1 cellular context compared by ENCODE assay signal in genomic region chr12:57771873-57772428, GRCh38.
TF ChIP-seq lines count a peak whose summit lies in the region.

Gene METTL1 (minus strand): TSS chr12:57772105. CDS start chr12:57772083, 22 bp downstream.

TF ChIP-seq in H1, 55 proteins besides CTCF, POLR2A, EP300 and RAD21:
- TF ChIP-seq RNF2 (IDR thresholded peaks at IDR 0.05; ENCODE audit: borderline replicate concordance, low read depth, low read length, missing control alignments, poor library complexity, severe bottlenecking) (no peak), TAF7 (optimal IDR thresholded peaks at IDR 0.05; ENCODE audit: borderline replicate concordance, low read depth, low read length) (peak; percentile 98), ATF2 (IDR thresholded peaks at IDR 0.05; ENCODE audit: low read length) (peak; percentile 98), KDM5A (IDR thresholded peaks at IDR 0.05; ENCODE audit: low read length) (peak; percentile 88), SIN3A (conservative IDR thresholded peaks at IDR 0.05 in 1 of 2, IDR thresholded peaks at IDR 0.05 in 1 of 2; ENCODE audit: low read depth in 1 of 2, low read length in 2 of 2) (peak; percentile 93 to 98; a peak in 3 of 4 replicates), PHF8 (conservative IDR thresholded peaks at IDR 0.05; ENCODE audit: low read depth, low read length) (peak; percentile 100), CHD1 (IDR thresholded peaks at IDR 0.05; ENCODE audit: low read depth, low read length) (no peak), TAF1 (IDR thresholded peaks at IDR 0.05; ENCODE audit: low read depth, low read length) (peak; percentile 99), MAX (IDR thresholded peaks at IDR 0.05) (peak; percentile 100), ASH2L (IDR thresholded peaks at IDR 0.05; ENCODE audit: low read length) (peak; percentile 76), EGR1 (IDR thresholded peaks at IDR 0.05; ENCODE audit: borderline replicate concordance, low read depth, low read length) (no peak; the same call in 1 of the 2 replicates), MAFK (IDR thresholded peaks at IDR 0.05; ENCODE audit: low read depth, low read length) (no peak), CHD2 (IDR thresholded peaks at IDR 0.05; ENCODE audit: low read length) (peak; percentile 50; the same call in 1 of the 2 replicates), FOSL1 (IDR thresholded peaks at IDR 0.05; ENCODE audit: insufficient read depth, low read depth, low read length) (no peak), SIRT6 (IDR thresholded peaks at IDR 0.05; ENCODE audit: low read length) (no peak), SP4 (IDR thresholded peaks at IDR 0.05; ENCODE audit: low read length) (peak; percentile 85), E2F6 (IDR thresholded peaks at IDR 0.05) (peak; percentile 81), TBP (IDR thresholded peaks at IDR 0.05; ENCODE audit: low read depth, low read length) (peak; percentile 93), CEBPB (IDR thresholded peaks at IDR 0.05; ENCODE audit: low read depth, low read length) (no peak), RXRA (IDR thresholded peaks at IDR 0.05; ENCODE audit: insufficient read depth, low read depth, low read length) (no peak), ZNF274 (IDR thresholded peaks at IDR 0.05; ENCODE audit: borderline replicate concordance, extremely low read depth, low read length) (no peak), TEAD4 (IDR thresholded peaks at IDR 0.05; ENCODE audit: low read depth, low read length) (peak; percentile 27; the same call in 1 of the 2 replicates), EZH2 (IDR thresholded peaks at IDR 0.05; ENCODE audit: low read depth, low read length, severe bottlenecking) (no peak), NANOG (IDR thresholded peaks at IDR 0.05; ENCODE audit: insufficient read depth, low read depth, low read length, poor library complexity, severe bottlenecking) (peak; percentile 28), YY1 (IDR thresholded peaks at IDR 0.05; ENCODE audit: low read depth, low read length) (peak; percentile 92), CBX8 (IDR thresholded peaks at IDR 0.05; ENCODE audit: borderline replicate concordance, low read depth, low read length) (no peak), SP1 (IDR thresholded peaks at IDR 0.05; ENCODE audit: low read depth, low read length) (peak; percentile 94), KDM1A (IDR thresholded peaks at IDR 0.05; ENCODE audit: borderline replicate concordance, low read length) (no peak), GTF2F1 (IDR thresholded peaks at IDR 0.05; ENCODE audit: borderline replicate concordance, low read depth, low read length) (no peak; the same call in 1 of the 2 replicates), BRCA1 (IDR thresholded peaks at IDR 0.05; ENCODE audit: low read depth, low read length) (no peak), BCL11A (IDR thresholded peaks at IDR 0.05; ENCODE audit: low read depth in 2 of 2, low read length in 2 of 2) (no peak), CBX5 (IDR thresholded peaks at IDR 0.05; ENCODE audit: low read depth, low read length) (no peak), JUND (IDR thresholded peaks at IDR 0.05; ENCODE audit: low read length) (0 out of 2 replicates have a peak, but pooled peaks have one; percentile 72), KDM4A (IDR thresholded peaks at IDR 0.05; ENCODE audit: low read depth, low read length, severe bottlenecking) (peak; percentile 18), RBBP5 (IDR thresholded peaks at IDR 0.05; ENCODE audit: borderline replicate concordance, low read depth, low read length) (no peak), SIX5 (IDR thresholded peaks at IDR 0.05; ENCODE audit: low read depth, low read length) (no peak), JUN (IDR thresholded peaks at IDR 0.05; ENCODE audit: low read depth, low read length) (no peak), SUZ12 (IDR thresholded peaks at IDR 0.05; ENCODE audit: low read length) (no peak), ATF3 (IDR thresholded peaks at IDR 0.05; ENCODE audit: insufficient read depth, low read depth, low read length) (0 out of 2 replicates have a peak, but pooled peaks have one; percentile 68), SRF (IDR thresholded peaks at IDR 0.05; ENCODE audit: low read depth, low read length) (peak; percentile 65), CREB1 (IDR thresholded peaks at IDR 0.05) (peak; percentile 98), POLR2AphosphoS5 (IDR thresholded peaks at IDR 0.05; ENCODE audit: low read depth, low read length) (peak; percentile 97), BACH1 (IDR thresholded peaks at IDR 0.05; ENCODE audit: low read length) (no peak), HDAC2 (IDR thresholded peaks at IDR 0.05; ENCODE audit: borderline replicate concordance in 1 of 2, low read depth in 2 of 2, low read length in 2 of 2) (peak; percentile 13 to 98; a peak in 2 of 4 replicates), CTBP2 (IDR thresholded peaks at IDR 0.05; ENCODE audit: borderline replicate concordance, insufficient read depth, insufficient read length, low read length) (peak; percentile 69), GABPA (IDR thresholded peaks at IDR 0.05; ENCODE audit: borderline replicate concordance, insufficient read depth, low read length) (no peak), USF2 (IDR thresholded peaks at IDR 0.05; ENCODE audit: low read length) (peak; percentile 30), SAP30 (IDR thresholded peaks at IDR 0.05; ENCODE audit: insufficient read depth, insufficient replicate concordance, low read length) (peak; percentile 93), SP2 (IDR thresholded peaks at IDR 0.05; ENCODE audit: low read length) (no peak), NRF1 (IDR thresholded peaks at IDR 0.05; ENCODE audit: low read depth, low read length) (no peak), HDAC6 (IDR thresholded peaks at IDR 0.05; ENCODE audit: low read depth, low read length) (no peak), POU5F1 (IDR thresholded peaks at IDR 0.05; ENCODE audit: low read depth, low read length) (no peak), TCF12 (IDR thresholded peaks at IDR 0.05; ENCODE audit: low read depth, low read length) (peak; percentile 45; the same call in 1 of the 2 replicates)
TF ChIP-seq in H1: peak in this region for 27.
